In the genomic region with DNA sequence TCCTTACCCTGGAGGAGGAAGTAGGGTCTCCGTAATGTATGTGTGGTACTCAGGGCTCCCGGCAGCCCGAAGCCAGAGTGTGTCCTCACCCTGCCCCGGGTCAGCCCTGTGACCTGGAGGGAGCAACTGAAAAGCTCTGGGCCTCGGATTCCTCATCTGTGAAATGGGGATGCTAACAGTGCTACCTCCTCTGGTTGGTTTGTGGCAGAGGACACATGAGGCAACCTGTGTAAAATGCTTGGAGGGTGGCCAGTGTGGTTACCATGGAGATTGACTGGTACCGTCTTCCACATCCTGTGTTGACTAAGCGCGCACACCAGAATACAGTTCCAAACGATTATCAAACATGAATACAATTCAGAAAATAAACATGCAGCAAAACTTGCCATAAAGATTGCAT, we compare ENCODE assay signal across 1 cellular context.
TF ChIP-seq lines count a peak whose summit lies in the region.

No MANE protein-coding gene starts in this region.

TF ChIP-seq in endothelial cell of umbilical vein, 7 proteins besides CTCF, POLR2A, EP300 and RAD21 (continued from another document):
- TF ChIP-seq, protein P1, sequence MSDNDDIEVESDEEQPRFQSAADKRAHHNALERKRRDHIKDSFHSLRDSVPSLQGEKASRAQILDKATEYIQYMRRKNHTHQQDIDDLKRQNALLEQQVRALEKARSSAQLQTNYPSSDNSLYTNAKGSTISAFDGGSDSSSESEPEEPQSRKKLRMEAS (IDR thresholded peaks at IDR 0.05; ENCODE audit: insufficient read depth, insufficient read length): no peak
- TF ChIP-seq MYC (IDR thresholded peaks at IDR 0.05; ENCODE audit: low read depth, low read length): no peak
TF ChIP-seq in endothelial cell of umbilical vein: peak in this region for 0.
